Comparison of ENCODE assay signal across 9 cellular contexts in genomic region chr11:615453-616319, GRCh38. TPM values are rescaled to one million over a fixed set of nuclear protein-coding genes. Genes with fewer than 3 reads are reported as not detected.
A peak's percentile ranks its signal among the peaks of the same experiment; 100 is the strongest.
DNase-seq lines count a peak whose midpoint lies in the region; ATAC-seq and TF ChIP-seq lines count a peak whose summit lies in the region.
"Had no signal": no experiment of that assay in that cellular context is flagged by ENCODE, and none has a peak within 500 bp of the region (broad histone marks: within the 10 kb centered on the region; RNA-seq: fewer than 3 reads in every experiment).

TSS of gene IRF7 (minus strand) at chr11:615950. CDS start at chr11:615364, 586 bp downstream.

- TF ChIP-seq POLR2A in lower leg skin (IDR thresholded peaks at IDR 0.05) = peak in 1 of 2 donors; percentile 59

- no peak for TF ChIP-seq CTCF in AG09309 (IDR thresholded peaks at IDR 0.05; ENCODE audit: control insufficient read depth, insufficient read depth, low read depth, low read length, missing control alignments)
- TF ChIP-seq CTCF in dorsolateral prefrontal cortex (IDR thresholded peaks at IDR 0.05 in 54 of 56, conservative IDR thresholded peaks at IDR 0.05 in 2 of 56; ENCODE audit: low read depth in 1 of 56, partially characterized antibody in 56 of 56) = peak in 11 of 56 donors; percentile 7 to 28 (median 18)
- no peak for TF ChIP-seq CTCF in lower leg skin (IDR thresholded peaks at IDR 0.05)

- H3K27ac ChIP-seq in dorsolateral prefrontal cortex = peak within 1 kb of the TSS; percentile 9 to 91 (median 80)

- intact Hi-C loops in dorsolateral prefrontal cortex (cut with DNase I) (no loop called here), lower leg skin (cut with DNase I; ENCODE audit: low total_unique reads) (no loop called here)

- H3K4me3 ChIP-seq in AG09309 (ENCODE audit: control insufficient read depth, low read depth, low read length) = peak within 1 kb of the TSS; percentile 70
- H3K4me3 ChIP-seq in dorsolateral prefrontal cortex = peak within 1 kb of the TSS; percentile 41 to 83 (median 66)
- peak within 1 kb of the TSS; percentile 49 for H3K4me3 ChIP-seq in lower leg skin (ENCODE audit: low read depth, poor library complexity, severe bottlenecking)

- peak; percentile 38 for DNase-seq in AG09309 (ENCODE audit: low read depth)
- DNase-seq in NCI-H774 (lab: John Stamatoyannopoulos, UW) = peak; percentile 85
- peak; percentile 76 to 78 for DNase-seq in activated CD4-positive, alpha-beta T cell treated with anti-CD3 and anti-CD28 coated beads, Interleukin-2, amount 50 U/mL, for 4 hours
- DNase-seq in dorsolateral prefrontal cortex = peak; percentile 81 to 92 (median 87)
- peak; percentile 94 to 99 for DNase-seq in lower leg skin (ENCODE audit: low spot score in 2 of 2)
- DNase-seq in stimulated activated CD4-positive, alpha-beta T cell treated with anti-CD3 and anti-CD28 coated beads, Interleukin-4, amount 100 ng/mL, for 4 hours = peak; percentile 79 to 81

- 5 to 6% methylated on average over 41 to 50 of the region's 67 CpGs for WGBS in lower leg skin, 2 donors

- no peaks in the 10 kb centered on the region for H3K27me3 ChIP-seq in dorsolateral prefrontal cortex

- ATAC-seq in GM19043 (IDR thresholded peaks at IDR 0.05; ENCODE audit: low read depth, unreplicated experiment) (peak; percentile 73), HG03354 (IDR thresholded peaks at IDR 0.05; ENCODE audit: poor library complexity, severe bottlenecking, unreplicated experiment) (peak; percentile 84)

RNA-seq across cellular contexts. Expression of gene IRF7, which starts in this region (rescaled TPM):
- 10 to 100 TPM in 62 of 120 experiments, 1 to 10 TPM in 58; 3.7 to 42.0 (median 10.2) TPM for total RNA-seq in dorsolateral prefrontal cortex
- 10 to 100 TPM; 33.7 to 40.9 (median 36.6) TPM for total RNA-seq in lower leg skin
- total RNA-seq: HT1080 had no signal

Comparison
In these comparisons a context has a peak if more than half of its experiments do, and no peak if none do; other contexts are left out.
1. Peak in every context shown above with its lines: DNase-seq, ATAC-seq, H3K4me3 ChIP-seq and H3K27ac ChIP-seq.
2. DNase-seq: peak in every context shown above with its lines; median percentile 96 in lower leg skin; 87 in dorsolateral prefrontal cortex; 85 in NCI-H774; 80 in stimulated activated CD4-positive, alpha-beta T cell treated with anti-CD3 and anti-CD28 coated beads, Interleukin-4, amount 100 ng/mL, for 4 hours; 77 in activated CD4-positive, alpha-beta T cell treated with anti-CD3 and anti-CD28 coated beads, Interleukin-2, amount 50 U/mL, for 4 hours; 38 in AG09309.